ENCODE assay signal across 19 cellular contexts in genomic region chr6:143241110-143241509, GRCh38.
"Had no signal": no experiment of that assay in that cellular context is flagged by ENCODE, and none has a peak within 500 bp of the region (broad histone marks: within the 10 kb centered on the region; RNA-seq: fewer than 3 reads in every experiment).

No MANE protein-coding gene starts in this region.

- H3K27ac ChIP-seq: left lung, stomach, thyroid gland had no signal

- H3K27me3 Mint-ChIP-seq: memory B cell; naive thymus-derived CD8-positive, alpha-beta T cell; T-cell had no signal

- H3K27ac Mint-ChIP-seq: memory B cell; naive thymus-derived CD8-positive, alpha-beta T cell; T-cell had no signal

- H3K9me3 Mint-ChIP-seq: memory B cell, T-cell had no signal

- H3K4me3 Mint-ChIP-seq: memory B cell; naive thymus-derived CD8-positive, alpha-beta T cell; T-cell had no signal

- H3K36me3 ChIP-seq: left lung, stomach, thyroid gland had no signal

- H3K9me3 ChIP-seq: left lung, SK-N-SH, stomach, thyroid gland had no signal

- DNase-seq: activated CD4-positive, alpha-beta T cell treated with anti-CD3 and anti-CD28 coated beads, Interleukin-2, amount 50 U/mL, for 1 hour; activated naive CD4-positive, alpha-beta T cell treated with Interleukin-2 at 50 U/mL for 16 hours; activated T-cell treated with anti-CD3 and anti-CD28 coated beads for 4 hours; anterior cingulate cortex; central memory CD4-positive, alpha-beta T cell; cortex of kidney; effector CD8-positive, alpha-beta T cell; hippocampal formation; left lung; naive thymus-derived CD8-positive, alpha-beta T cell; posterior cingulate gyrus; SK-N-SH; stimulated activated CD4-positive, alpha-beta T cell treated with anti-CD3 and anti-CD28 coated beads, Interleukin-1b, Interleukin-23, amount 100 ng/mL, for 48 hours; stomach; T-cell; T-helper 9 cell; thyroid gland had no signal

- H3K27me3 ChIP-seq: left lung, stomach, thyroid gland had no signal

- H3K4me3 ChIP-seq: left lung, stomach, thyroid gland had no signal

- H3K4me1 Mint-ChIP-seq: memory B cell; naive thymus-derived CD8-positive, alpha-beta T cell; T-cell had no signal

- ATAC-seq: activated CD4-positive, CD25-positive, alpha-beta regulatory T cell treated with anti-CD3 and anti-CD28 coated beads, Interleukin-2, amount 50 U/mL, for 24 hours; left lung; naive thymus-derived CD8-positive, alpha-beta T cell; T-cell had no signal

- H3K4me1 ChIP-seq: left lung, stomach, thyroid gland had no signal
